In genomic region chr17:12927001-12927400, GRCh38 we compare ENCODE assay signal across 27 cellular contexts.
"Had no signal": no experiment of that assay in that cellular context is flagged by ENCODE, and none has a peak within 500 bp of the region (broad histone marks: within the 10 kb centered on the region; RNA-seq: fewer than 3 reads in every experiment).

No MANE protein-coding gene starts in this region.

- H3K27me3 ChIP-seq: brain microvascular endothelial cell, esophagus muscularis mucosa, foreskin keratinocyte, left lung, transverse colon had no signal

- H3K9me3 ChIP-seq: esophagus muscularis mucosa, left lung, transverse colon had no signal

- ATAC-seq: activated CD4-positive, alpha-beta T cell treated with anti-CD3 and anti-CD28 coated beads for 36 hours; foreskin keratinocyte; left lung had no signal

- H3K4me3 ChIP-seq: esophagus muscularis mucosa, left lung, transverse colon had no signal

- H3K27ac ChIP-seq: brain microvascular endothelial cell, foreskin keratinocyte, left lung, transverse colon had no signal

- DNase-seq: activated CD4-positive, alpha-beta T cell treated with anti-CD3 and anti-CD28 coated beads for 36 hours; activated CD4-positive, alpha-beta T cell treated with anti-CD3 and anti-CD28 coated beads, Interleukin-2, amount 50 U/mL, for 4 hours; activated CD4-positive, CD25-positive, alpha-beta regulatory T cell; activated CD8-positive, alpha-beta memory T cell treated with anti-CD3 and anti-CD28 coated beads for 24 hours; activated effector memory CD4-positive, alpha-beta T cell treated with anti-CD3 and anti-CD28 coated beads, Interleukin-2, amount 50 U/mL, for 16 hours; activated naive CD4-positive, alpha-beta T cell treated with anti-CD3 and anti-CD28 coated beads for 36 hours; activated naive CD8-positive, alpha-beta T cell treated with anti-CD3 and anti-CD28 coated beads for 36 hours; activated T-cell treated with anti-CD3 and anti-CD28 coated beads, Interleukin-2, amount 50 U/mL, for 1 hour; caudate nucleus; endodermal cell; foreskin keratinocyte; left lung; mammary epithelial cell; naive B cell; occipital lobe; posterior cingulate gyrus; stimulated activated CD4-positive, alpha-beta T cell treated with anti-CD3 and anti-CD28 coated beads, Interleukin-2, amount 100 ng/mL, for 48 hours; stimulated activated naive CD4-positive, alpha-beta T cell treated with Interleukin-2 at 50 U/mL for 16 hours; T-helper 1 cell; transverse colon had no signal

- H3K27me3 Mint-ChIP-seq: activated CD4-positive, alpha-beta T cell treated with anti-CD3 and anti-CD28 coated beads for 36 hours; dendritic cell treated with granulocyte-macrophage colony-stimulating factor and Interleukin-4, amounts not matched to agents 40 ng/mL and 50 ng/mL, for 4 days had no signal

- H3K4me1 ChIP-seq: foreskin keratinocyte, left lung, transverse colon had no signal

- H3K36me3 Mint-ChIP-seq: activated naive CD8-positive, alpha-beta T cell treated with anti-CD3 and anti-CD28 coated beads for 36 hours; naive B cell had no signal

- H3K27ac Mint-ChIP-seq: activated CD4-positive, alpha-beta T cell treated with anti-CD3 and anti-CD28 coated beads for 36 hours; activated naive CD4-positive, alpha-beta T cell treated with anti-CD3 and anti-CD28 coated beads for 36 hours; activated naive CD8-positive, alpha-beta T cell treated with anti-CD3 and anti-CD28 coated beads for 36 hours; activated T-helper 1 cell treated with anti-CD3 and anti-CD28 coated beads, Interleukin-12 subunit alpha, Interleukin-12 subunit beta, Interleukin-2, Interleukin-4 antibody, amounts not matched to agents 30 ng/mL and 10 ng/mL and 1 ng/mL, durations not matched to agents 14 hours and 24 hours and 36 hours; dendritic cell treated with granulocyte-macrophage colony-stimulating factor and Interleukin-4, amounts not matched to agents 40 ng/mL and 50 ng/mL, for 4 days; endodermal cell; T-helper 2 cell treated with Interferon-gamma antibody and Interleukin-4, amounts not matched to agents 5 μg/mL and 100 μg/mL, for 36 hours had no signal

- H3K36me3 ChIP-seq: brain microvascular endothelial cell, esophagus muscularis mucosa, left lung had no signal

- H3K4me1 Mint-ChIP-seq: activated CD4-positive, alpha-beta T cell treated with anti-CD3 and anti-CD28 coated beads for 36 hours; activated naive CD8-positive, alpha-beta T cell treated with anti-CD3 and anti-CD28 coated beads for 36 hours; naive B cell; neural crest cell had no signal

- H3K9me3 Mint-ChIP-seq: activated naive CD8-positive, alpha-beta T cell treated with anti-CD3 and anti-CD28 coated beads for 36 hours; activated T-helper 1 cell treated with anti-CD3 and anti-CD28 coated beads, Interleukin-12 subunit alpha, Interleukin-12 subunit beta, Interleukin-2, Interleukin-4 antibody, amounts not matched to agents 30 ng/mL and 10 ng/mL and 1 ng/mL, durations not matched to agents 14 hours and 24 hours and 36 hours; endodermal cell; mesothelial cell of epicardium; naive B cell; neural crest cell; T-helper 2 cell treated with Interferon-gamma antibody and Interleukin-4, amounts not matched to agents 5 μg/mL and 100 μg/mL, for 36 hours had no signal

- H3K4me3 Mint-ChIP-seq: activated CD4-positive, alpha-beta T cell treated with anti-CD3 and anti-CD28 coated beads for 36 hours; activated naive CD4-positive, alpha-beta T cell treated with anti-CD3 and anti-CD28 coated beads for 36 hours; activated naive CD8-positive, alpha-beta T cell treated with anti-CD3 and anti-CD28 coated beads for 36 hours; activated T-helper 1 cell treated with anti-CD3 and anti-CD28 coated beads, Interleukin-12 subunit alpha, Interleukin-12 subunit beta, Interleukin-2, Interleukin-4 antibody, amounts not matched to agents 30 ng/mL and 10 ng/mL and 1 ng/mL, durations not matched to agents 14 hours and 24 hours and 36 hours; dendritic cell treated with granulocyte-macrophage colony-stimulating factor and Interleukin-4, amounts not matched to agents 40 ng/mL and 50 ng/mL, for 4 days; endodermal cell; mesothelial cell of epicardium; naive B cell; neural crest cell; T-helper 2 cell treated with Interferon-gamma antibody and Interleukin-4, amounts not matched to agents 5 μg/mL and 100 μg/mL, for 36 hours had no signal
